23 cellular contexts compared by ENCODE assay signal in genomic region chr4:162954976-162955375, GRCh38.
"Had no signal": no experiment of that assay in that cellular context is flagged by ENCODE, and none has a peak within 500 bp of the region (broad histone marks: within the 10 kb centered on the region; RNA-seq: fewer than 3 reads in every experiment).

No MANE protein-coding gene starts in this region.

- H3K27me3 ChIP-seq: colonic mucosa, dorsolateral prefrontal cortex, esophagus muscularis mucosa, esophagus squamous epithelium, foreskin keratinocyte, gastrocnemius medialis, gastroesophageal sphincter, heart left ventricle, heart right ventricle had no signal

- H3K4me3 ChIP-seq: colonic mucosa, coronary artery, dorsolateral prefrontal cortex, esophagus muscularis mucosa, esophagus squamous epithelium, gastrocnemius medialis, gastroesophageal sphincter, heart left ventricle, heart right ventricle had no signal

- H3K27ac ChIP-seq: colonic mucosa, coronary artery, dorsolateral prefrontal cortex, epithelial cell of prostate, esophagus muscularis mucosa, esophagus squamous epithelium, foreskin keratinocyte, gastrocnemius medialis, gastroesophageal sphincter, heart left ventricle, heart right ventricle had no signal

- H3K4me1 ChIP-seq: colonic mucosa, esophagus muscularis mucosa, esophagus squamous epithelium, foreskin keratinocyte, gastrocnemius medialis, gastroesophageal sphincter, heart left ventricle, heart right ventricle had no signal

- DNase-seq: colonic mucosa; cortex of kidney; dermis blood vessel endothelial cell; dorsolateral prefrontal cortex; effector CD4-positive, alpha-beta T cell; effector CD8-positive, alpha-beta T cell; effector memory CD4-positive, alpha-beta T cell; effector memory CD8-positive, alpha-beta T cell; endodermal cell; erythroblast; esophagus squamous epithelium; foreskin fibroblast; foreskin keratinocyte; foreskin melanocyte; gastrocnemius medialis; glutamatergic neuron; head of caudate nucleus; heart left ventricle; heart right ventricle had no signal

- H3K36me3 ChIP-seq: colonic mucosa, esophagus muscularis mucosa, esophagus squamous epithelium, gastrocnemius medialis, gastroesophageal sphincter, heart left ventricle, heart right ventricle had no signal

- H3K9me3 ChIP-seq: colonic mucosa, esophagus muscularis mucosa, esophagus squamous epithelium, gastrocnemius medialis, gastroesophageal sphincter, heart left ventricle, heart right ventricle had no signal
